In genomic region chr2:215950009-215950408, GRCh38 we compare ENCODE assay signal across 9 cellular contexts.
DNase-seq lines count a peak whose midpoint lies in the region; ATAC-seq and TF ChIP-seq lines count a peak whose summit lies in the region.
"Had no signal": no experiment of that assay in that cellular context is flagged by ENCODE, and none has a peak within 500 bp of the region (broad histone marks: within the 10 kb centered on the region; RNA-seq: fewer than 3 reads in every experiment).

No MANE protein-coding gene starts in this region.

- in situ Hi-C loops in transverse colon (cut with MboI; ENCODE audit: low pct_ligation_motif_present in 1 of 4, low pct_unique_long_range_greater_than_20kb in 1 of 4, low sequenced_read_pairs in 3 of 4): loop anchor here in 1 of 4 donors (10.0 kb wide), 1 partner anchor 75 kb away; no protein-coding TSS in a partner anchor

- 59% methylated on average over 3 of the region's 3 CpGs for WGBS in hepatocyte (ENCODE audit: low lambda C conversion rate, missing lambda C conversion rate)
- 61 to 64% methylated on average over 3 of the region's 3 CpGs for WGBS in transverse colon (ENCODE audit: low coverage in 1 of 2), 2 donors

- peak; percentile 67 to 68 for ATAC-seq in activated naive CD4-positive, alpha-beta T cell treated with anti-CD3 and anti-CD28 coated beads, Interleukin-2, amount 50 U/mL, for 72 hours
- ATAC-seq in GM21528 (IDR thresholded peaks at IDR 0.05; ENCODE audit: low FRiP score, unreplicated experiment): peak; percentile 77
- ATAC-seq in T-helper 17 cell: peak; percentile 36

- H4K20me1 ChIP-seq in hepatocyte (ENCODE audit: insufficient read depth, poor library complexity, severe bottlenecking): no peaks in the 10 kb centered on the region

- H3K79me2 ChIP-seq in hepatocyte: no peaks in the 10 kb centered on the region

- H3K9me2 ChIP-seq in hepatocyte (replicated peaks; ENCODE audit: insufficient read depth): no peaks in the 10 kb centered on the region

- TF ChIP-seq CTCF in hepatocyte (IDR thresholded peaks at IDR 0.05; ENCODE audit: poor library complexity): peak; percentile 53
- peak; percentile 34 to 49 (median 40) for TF ChIP-seq CTCF in transverse colon (IDR thresholded peaks at IDR 0.05)

- H2AFZ ChIP-seq in hepatocyte: no peak overlapping the region

- DNase-seq in activated naive CD4-positive, alpha-beta T cell treated with anti-CD3 and anti-CD28 coated beads, Interleukin-2, amount 50 U/mL, for 72 hours (ENCODE audit: low spot score in 2 of 2): no peak
- no peak for DNase-seq in activated naive CD4-positive, alpha-beta T cell treated with anti-CD3 and anti-CD28 coated beads, Interleukin-2, amount 10 ng/mL, durations not matched to agents 7 days and 5 days
- DNase-seq in HT-29 (ENCODE audit: low spot score): peak; percentile 64
- DNase-seq in T-helper 17 cell: no peak
- peak; percentile 49 for DNase-seq in hepatocyte (ENCODE audit: low spot score)
- DNase-seq in transverse colon: no peak
- DNase-seq in activated CD4-positive, alpha-beta T cell treated with anti-CD3 and anti-CD28 coated beads, Interleukin-2, amount 50 U/mL, for 48 hours: no peak

- no peaks in the 10 kb centered on the region for H3K36me3 ChIP-seq in hepatocyte (replicated peaks; ENCODE audit: insufficient read depth, low read depth)
- H3K36me3 ChIP-seq in transverse colon: no peaks in the 10 kb centered on the region

- peaks cover 0 to 5% of the 10 kb centered on the region in 2 donors for H3K9me3 Mint-ChIP-seq in activated naive CD4-positive, alpha-beta T cell treated with anti-CD3 and anti-CD28 coated beads, Interleukin-2, amount 50 U/mL, for 72 hours
- H3K9me3 Mint-ChIP-seq in activated naive CD4-positive, alpha-beta T cell treated with anti-CD3 and anti-CD28 coated beads, Interleukin-2, amount 10 ng/mL, durations not matched to agents 7 days and 5 days: no peaks in the 10 kb centered on the region

- intact Hi-C loops in transverse colon (cut with DNase I; ENCODE audit: low total_unique reads): no loop called here

- TF ChIP-seq EP300 in transverse colon (IDR thresholded peaks at IDR 0.05; ENCODE audit: low read depth): no peak

- H3K27me3 ChIP-seq in hepatocyte: no peaks in the 10 kb centered on the region
- no peaks in the 10 kb centered on the region for H3K27me3 ChIP-seq in transverse colon

- CTCF ChIA-PET in activated naive CD4-positive, alpha-beta T cell treated with anti-CD3 and anti-CD28 coated beads, Interleukin-2, amount 10 ng/mL, durations not matched to agents 7 days and 5 days (lab: Charles Lee): interaction anchor here (0.7 to 5.6 kb wide), 14 partner anchors 9 to 82 kb away, joined by 3 to 54 read pairs (median 6); no protein-coding TSS in a partner anchor

- H3K27ac Mint-ChIP-seq in activated naive CD4-positive, alpha-beta T cell treated with anti-CD3 and anti-CD28 coated beads, Interleukin-2, amount 50 U/mL, for 72 hours: no peak overlapping the region
- H3K27ac Mint-ChIP-seq in activated naive CD4-positive, alpha-beta T cell treated with anti-CD3 and anti-CD28 coated beads, Interleukin-2, amount 10 ng/mL, durations not matched to agents 7 days and 5 days: no peak overlapping the region
- H3K27ac Mint-ChIP-seq in T-helper 17 cell: no peak overlapping the region

- H3K27me3 Mint-ChIP-seq in activated naive CD4-positive, alpha-beta T cell treated with anti-CD3 and anti-CD28 coated beads, Interleukin-2, amount 10 ng/mL, durations not matched to agents 7 days and 5 days: no peaks in the 10 kb centered on the region
- no peaks in the 10 kb centered on the region for H3K27me3 Mint-ChIP-seq in T-helper 17 cell

- no peak overlapping the region for H3K4me2 ChIP-seq in hepatocyte

- H3K4me3 ChIP-seq in hepatocyte (no peak overlapping the region), transverse colon (no peak overlapping the region)

- no peaks in the 10 kb centered on the region for H3K36me3 Mint-ChIP-seq in activated naive CD4-positive, alpha-beta T cell treated with anti-CD3 and anti-CD28 coated beads, Interleukin-2, amount 50 U/mL, for 72 hours
- H3K36me3 Mint-ChIP-seq in activated naive CD4-positive, alpha-beta T cell treated with anti-CD3 and anti-CD28 coated beads, Interleukin-2, amount 10 ng/mL, durations not matched to agents 7 days and 5 days: peaks cover 12% of the 10 kb centered on the region
- peaks cover 5% of the 10 kb centered on the region for H3K36me3 Mint-ChIP-seq in T-helper 17 cell (ENCODE audit: low read depth)

- TF ChIP-seq POLR2A in transverse colon (IDR thresholded peaks at IDR 0.05): no peak

- H3K4me1 ChIP-seq in hepatocyte (ENCODE audit: insufficient read depth) (no peaks in the 10 kb centered on the region), transverse colon (no peaks in the 10 kb centered on the region)

- no peak overlapping the region for H3K4me3 Mint-ChIP-seq in activated naive CD4-positive, alpha-beta T cell treated with anti-CD3 and anti-CD28 coated beads, Interleukin-2, amount 10 ng/mL, durations not matched to agents 7 days and 5 days
- H3K4me3 Mint-ChIP-seq in T-helper 17 cell: no peak overlapping the region

- peaks cover 5% of the 10 kb centered on the region for H3K4me1 Mint-ChIP-seq in activated naive CD4-positive, alpha-beta T cell treated with anti-CD3 and anti-CD28 coated beads, Interleukin-2, amount 10 ng/mL, durations not matched to agents 7 days and 5 days
- H3K4me1 Mint-ChIP-seq in T-helper 17 cell: no peaks in the 10 kb centered on the region

- H3K9me3 ChIP-seq in T-helper 17 cell (ENCODE audit: control insufficient read depth, low read length, poor library complexity, severe bottlenecking) (no peaks in the 10 kb centered on the region), hepatocyte (ENCODE audit: low read depth) (no peaks in the 10 kb centered on the region), transverse colon (no peaks in the 10 kb centered on the region)

- H3K27ac ChIP-seq in hepatocyte: no peak overlapping the region
- no peak overlapping the region for H3K27ac ChIP-seq in transverse colon
- H3K27ac ChIP-seq: epithelial cell of prostate had no signal

Comparison
In these comparisons a context has a peak if more than half of its experiments do, and no peak if none do; other contexts are left out.
1. DNase-seq: peak in HT-29 (single experiment) and hepatocyte (single experiment); none in activated naive CD4-positive, alpha-beta T cell treated with anti-CD3 and anti-CD28 coated beads, Interleukin-2, amount 50 U/mL, for 72 hours (0 of 2), activated naive CD4-positive, alpha-beta T cell treated with anti-CD3 and anti-CD28 coated beads, Interleukin-2, amount 10 ng/mL, durations not matched to agents 7 days and 5 days (single experiment), T-helper 17 cell (0 of 3), transverse colon (single experiment) and activated CD4-positive, alpha-beta T cell treated with anti-CD3 and anti-CD28 coated beads, Interleukin-2, amount 50 U/mL, for 48 hours (0 of 2).
2. Peak in every context shown above with its lines, with median percentiles within 50 percentile points of each other: ATAC-seq.